Comparison of ENCODE assay signal across 1 cellular context in genomic region chr1:211741116-211741515, GRCh38.
TF ChIP-seq lines count a peak whose summit lies in the region.

No MANE protein-coding gene starts in this region.

TF ChIP-seq in GM23338, 12 proteins besides CTCF, POLR2A, EP300 and RAD21 (continued from another document):
- no peak for TF ChIP-seq ZNF462 (CRISPR knock-in tag; IDR thresholded peaks at IDR 0.05)
- TF ChIP-seq ETS1 (IDR thresholded peaks at IDR 0.05) = no peak
- TF ChIP-seq EZH2phosphoT487 (IDR thresholded peaks at IDR 0.05; ENCODE audit: unreplicated experiment) = no peak
